ENCODE assay signal across 11 cellular contexts in the genomic region with DNA sequence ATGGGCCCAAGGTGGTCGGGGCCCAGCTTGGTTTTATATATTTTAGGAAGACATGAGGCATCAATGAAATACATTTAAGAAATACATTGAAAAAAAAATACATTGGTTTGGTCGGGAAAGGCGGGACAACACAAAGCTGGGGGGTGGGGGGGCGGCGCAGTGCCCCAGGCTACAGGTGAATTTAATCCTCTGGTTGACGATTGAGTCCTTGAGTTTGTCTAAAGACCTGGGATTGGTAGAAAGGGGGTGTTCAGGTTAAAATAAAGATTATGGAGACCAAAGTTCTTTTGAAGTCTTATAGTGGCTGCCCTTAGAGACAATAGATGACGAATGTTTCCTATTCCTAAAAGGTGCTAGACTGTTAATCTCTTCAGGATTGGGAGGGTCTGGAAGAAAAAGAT. TPM values are rescaled to one million over a fixed set of nuclear protein-coding genes. Genes with fewer than 3 reads are reported as not detected.
DNase-seq lines count a peak whose midpoint lies in the region; ATAC-seq and TF ChIP-seq lines count a peak whose summit lies in the region.
"Had no signal": no experiment of that assay in that cellular context is flagged by ENCODE, and none has a peak within 500 bp of the region (broad histone marks: within the 10 kb centered on the region; RNA-seq: fewer than 3 reads in every experiment).

No MANE protein-coding gene starts in this region.

- no peak overlapping the region for H3K4me2 ChIP-seq in parathyroid adenoma (ENCODE audit: low read length)

- CTCF ChIA-PET in T-cell (lab: Charles Lee), result interaction anchor here (0.6 to 1.7 kb wide), 9 partner anchors 9 to 66 kb away, joined by 3 to 11 read pairs (median 5); a partner anchor contains a TSS

- H3K9me3 Mint-ChIP-seq in T-cell, result no peaks in the 10 kb centered on the region

- peak overlapping the region; percentile 83 to 94 (median 91) for H3K4me3 Mint-ChIP-seq in T-cell

- H3K9ac ChIP-seq in parathyroid adenoma, result no peak overlapping the region

- H3K27me3 Mint-ChIP-seq in T-cell, result no peaks in the 10 kb centered on the region

- ATAC-seq in T-cell (replicated peaks in 1 of 4) (no peak), HG03045 (IDR thresholded peaks at IDR 0.05; ENCODE audit: unreplicated experiment) (no peak), HG03342 (IDR thresholded peaks at IDR 0.05; ENCODE audit: unreplicated experiment) (no peak)

- intact Hi-C loops in esophagus squamous epithelium (cut with DNase I), result no loop called here

- H3K36me3 ChIP-seq in esophagus squamous epithelium (no peaks in the 10 kb centered on the region), parathyroid adenoma (ENCODE audit: control insufficient read depth, insufficient read depth, low read length) (no peaks in the 10 kb centered on the region)

- H3K27ac Mint-ChIP-seq in T-cell, result peak overlapping the region; percentile 95 to 98

- H3K27me3 ChIP-seq in esophagus squamous epithelium (peaks cover 0 to 24% (median 0%) of the 10 kb centered on the region in 4 donors), parathyroid adenoma (ENCODE audit: control insufficient read depth, insufficient read depth, low read length) (no peaks in the 10 kb centered on the region)

- H3K4me1 ChIP-seq in esophagus squamous epithelium (peaks cover 24 to 79% (median 28%) of the 10 kb centered on the region in 3 donors), parathyroid adenoma (no peaks in the 10 kb centered on the region)

- no peak for TF ChIP-seq CTCF in esophagus squamous epithelium (IDR thresholded peaks at IDR 0.05)
- TF ChIP-seq CTCF in parathyroid adenoma (IDR thresholded peaks at IDR 0.05), result no peak

- 23 to 40% methylated on average over 7 of the region's 7 CpGs for WGBS in esophagus squamous epithelium, 2 donors

- H3K9me3 ChIP-seq in esophagus squamous epithelium (no peaks in the 10 kb centered on the region), parathyroid adenoma (ENCODE audit: control insufficient read depth, low read length) (no peaks in the 10 kb centered on the region)

- peak overlapping the region in 3 of 4 donors; percentile 51 to 77 (median 55) for H3K4me3 ChIP-seq in esophagus squamous epithelium
- no peak overlapping the region for H3K4me3 ChIP-seq in parathyroid adenoma (ENCODE audit: low read depth, low read length)

- POLR2A ChIA-PET in T-cell (lab: Charles Lee), result interaction anchor here (0.6 to 1.4 kb wide), 4 partner anchors 37 to 108 kb away, joined by 3 to 6 read pairs (median 4); no protein-coding TSS in a partner anchor

- TF ChIP-seq POLR2A in esophagus squamous epithelium (IDR thresholded peaks at IDR 0.05), result no peak

- peaks cover 2% of the 10 kb centered on the region for H3K79me2 ChIP-seq in parathyroid adenoma

- peaks cover 41 to 56% (median 50%) of the 10 kb centered on the region in 3 donors for H3K4me1 Mint-ChIP-seq in T-cell

- peaks cover 15% of the 10 kb centered on the region for H3K36me3 Mint-ChIP-seq in T-cell

- H3K27ac ChIP-seq in esophagus squamous epithelium (peak overlapping the region; percentile 85 to 92 (median 88)), parathyroid adenoma (peak overlapping the region; percentile 49)

- peak; percentile 25 for DNase-seq in EL
- peak in 1 of 34 experiments; percentile 24 for DNase-seq in T-cell
- DNase-seq in esophagus squamous epithelium (lab: John Stamatoyannopoulos, UW), result no peak
- DNase-seq in midbrain (lab: John Stamatoyannopoulos, UW), result no peak
- DNase-seq in NCI-H510A treated with DMSO at 0.1 percent for 48 hours (lab: John Stamatoyannopoulos, UW), result no peak
- DNase-seq: dermis blood vessel endothelial cell, NCI-H524 had no signal

- no peak overlapping the region for H2AFZ ChIP-seq in parathyroid adenoma

RNA-seq across cellular contexts. Expression of a gene that starts 3.1 kb away (rescaled TPM):
- total RNA-seq in T-cell, result 100 to 1,000 TPM; 201 to 427 (median 243) TPM
- total RNA-seq in esophagus squamous epithelium, result 100 to 1,000 TPM in 1 of 4 donors, 10 to 100 TPM in 3; 26.3 to 133 (median 60.0) TPM

RNA-seq across cellular contexts. Expression of a gene that starts 3.8 kb away (rescaled TPM):
- total RNA-seq in T-cell (10 to 100 TPM in 4 of 5 donors, 1 to 10 TPM in 1; 2.1 to 35.5 (median 17.6) TPM), esophagus squamous epithelium (100 to 1,000 TPM in 2 of 4 donors, 10 to 100 TPM in 2; 45.3 to 159 (median 113) TPM)

RNA-seq across cellular contexts. Expression of a gene that starts 9.3 kb away (rescaled TPM):
- 100 to 1,000 TPM; 276 to 654 (median 359) TPM for total RNA-seq in T-cell
- 10 to 100 TPM; 14.4 to 67.5 (median 50.3) TPM for total RNA-seq in esophagus squamous epithelium

RNA-seq across cellular contexts. Expression of a gene that starts 17.6 kb away (rescaled TPM):
- total RNA-seq in T-cell (not detected), esophagus squamous epithelium (not detected)
- total RNA-seq: dermis blood vessel endothelial cell, mucosa of gallbladder had no signal

RNA-seq across cellular contexts. Expression of a gene that starts 28.0 kb away (rescaled TPM):
- total RNA-seq in T-cell (100 to 1,000 TPM; 252 to 818 (median 459) TPM), esophagus squamous epithelium (10 to 100 TPM in 1 of 4 donors, 1 to 10 TPM in 3; 5.3 to 15.3 (median 5.9) TPM)

Comparison
In these comparisons a context has a peak if more than half of its experiments do, and no peak if none do; other contexts are left out.
1. RNA of a gene that starts 9.3 kb away (total RNA-seq): 276 to 654 TPM in T-cell; 14.4 to 67.5 TPM in esophagus squamous epithelium; every median in the first group is over 4 times any median in the second.